Comparison of ENCODE assay signal across 10 cellular contexts in the genomic region with DNA sequence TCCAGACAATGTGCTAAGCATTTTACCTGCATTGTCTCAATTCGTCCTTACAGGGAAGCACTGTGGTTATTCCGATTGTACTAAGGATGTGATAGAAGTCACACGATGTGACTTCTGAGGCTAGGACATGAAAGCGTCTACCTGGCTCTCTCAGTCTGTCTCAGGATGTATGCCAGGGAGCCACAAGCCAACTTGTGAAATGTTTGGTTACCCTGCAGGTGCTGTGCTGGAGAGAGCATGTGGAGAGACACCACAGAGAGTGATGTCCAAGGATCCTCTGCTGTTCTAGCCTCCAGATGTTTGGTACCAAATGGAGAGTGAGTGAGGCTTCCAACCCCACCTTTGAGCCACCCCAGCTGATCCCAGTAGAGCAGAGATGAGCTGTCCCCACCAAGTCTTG.
"Had no signal": no experiment of that assay in that cellular context is flagged by ENCODE, and none has a peak within 500 bp of the region (broad histone marks: within the 10 kb centered on the region; RNA-seq: fewer than 3 reads in every experiment).

No MANE protein-coding gene starts in this region.

- H3K27me3 ChIP-seq: pancreas, right lobe of liver, thyroid gland had no signal

- H3K4me1 ChIP-seq: pancreas, right lobe of liver had no signal

- H3K27ac ChIP-seq: pancreas, right lobe of liver, skin epidermis had no signal

- H3K9me3 ChIP-seq: pancreas, right lobe of liver, thyroid gland had no signal

- H3K36me3 ChIP-seq: pancreas, right lobe of liver, thyroid gland had no signal

- H3K4me3 ChIP-seq: pancreas, right lobe of liver, skin epidermis, thyroid gland had no signal

- ATAC-seq: activated CD8-positive, alpha-beta T cell treated with anti-CD3 and anti-CD28 coated beads for 36 hours had no signal

- DNase-seq: activated CD4-positive, alpha-beta T cell treated with anti-CD3 and anti-CD28 coated beads, Interleukin-2, amount 10 ng/mL, durations not matched to agents 7 days and 5 days; activated CD8-positive, alpha-beta T cell treated with anti-CD3 and anti-CD28 coated beads for 36 hours; activated T-cell treated with anti-CD3 and anti-CD28 coated beads, Interleukin-2, amount 50 U/mL, for 1 hour; effector CD4-positive, alpha-beta T cell; hippocampal formation; pancreas; right lobe of liver; stimulated activated CD4-positive, alpha-beta T cell treated with anti-CD3 and anti-CD28 coated beads, Interleukin-1b, Interleukin-23, amount 100 ng/mL, for 48 hours had no signal
